In the genomic region with DNA sequence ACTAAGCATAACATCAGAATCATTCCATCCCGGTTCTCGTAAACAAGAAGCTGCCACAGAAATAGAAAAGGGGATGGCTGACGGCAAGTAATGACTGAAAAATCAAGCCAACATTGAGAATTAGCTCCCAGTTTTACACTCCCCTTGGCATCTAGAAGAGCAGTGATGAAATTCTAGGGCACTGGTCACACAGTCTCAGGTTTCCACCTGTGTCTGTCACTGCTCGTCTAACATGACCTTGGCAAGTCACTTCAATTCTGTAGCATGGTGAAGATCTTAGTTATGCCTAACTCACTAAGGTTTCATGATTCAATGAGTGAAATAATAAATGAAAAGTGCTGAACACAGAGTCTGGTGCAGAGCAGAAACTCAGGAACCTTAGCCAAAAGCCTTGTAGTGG, we compare ENCODE assay signal across 22 cellular contexts.
"Had no signal": no experiment of that assay in that cellular context is flagged by ENCODE, and none has a peak within 500 bp of the region (broad histone marks: within the 10 kb centered on the region; RNA-seq: fewer than 3 reads in every experiment).

No MANE protein-coding gene starts in this region.

- H3K4me3 Mint-ChIP-seq: immature natural killer cell, mesothelial cell of epicardium had no signal

- H3K27ac Mint-ChIP-seq: immature natural killer cell, mesothelial cell of epicardium had no signal

- H3K4me1 ChIP-seq: esophagus muscularis mucosa, left lung, lower lobe of right lung had no signal

- H3K9me3 Mint-ChIP-seq: mesothelial cell of epicardium had no signal

- H3K36me3 Mint-ChIP-seq: immature natural killer cell, mesothelial cell of epicardium had no signal

- H3K79me2 ChIP-seq: hepatocyte had no signal

- H3K4me1 Mint-ChIP-seq: immature natural killer cell, mesothelial cell of epicardium had no signal

- ATAC-seq: heart left ventricle, left lung, left ventricle myocardium superior, lower lobe of right lung, mucosa of descending colon had no signal

- H3K9me3 ChIP-seq: esophagus muscularis mucosa, heart left ventricle, left lung, lower lobe of right lung, mucosa of descending colon had no signal

- H2AFZ ChIP-seq: hepatocyte had no signal

- H3K4me2 ChIP-seq: hepatocyte had no signal

- H3K27ac ChIP-seq: coronary artery, dorsolateral prefrontal cortex, esophagus muscularis mucosa, heart left ventricle, hepatocyte, left lung, lower lobe of right lung had no signal

- H3K4me3 ChIP-seq: coronary artery, dorsolateral prefrontal cortex, esophagus muscularis mucosa, heart left ventricle, hepatocyte, left lung, lower lobe of right lung, mucosa of descending colon had no signal

- H3K27me3 ChIP-seq: esophagus muscularis mucosa, heart left ventricle, hepatocyte, left lung had no signal

- H3K36me3 ChIP-seq: heart left ventricle, left lung, lower lobe of right lung had no signal

- DNase-seq: dermis blood vessel endothelial cell; dorsolateral prefrontal cortex; effector CD4-positive, alpha-beta T cell; effector memory CD4-positive, alpha-beta T cell; foreskin fibroblast; foreskin melanocyte; heart left ventricle; hypothalamus; immature natural killer cell; islet precursor cell; kidney; kidney glomerular epithelial cell; left colon; left lung; left ventricle myocardium superior; lower lobe of right lung; mesenchymal stem cell had no signal
